ENCODE assay signal across 8 cellular contexts in the genomic region with DNA sequence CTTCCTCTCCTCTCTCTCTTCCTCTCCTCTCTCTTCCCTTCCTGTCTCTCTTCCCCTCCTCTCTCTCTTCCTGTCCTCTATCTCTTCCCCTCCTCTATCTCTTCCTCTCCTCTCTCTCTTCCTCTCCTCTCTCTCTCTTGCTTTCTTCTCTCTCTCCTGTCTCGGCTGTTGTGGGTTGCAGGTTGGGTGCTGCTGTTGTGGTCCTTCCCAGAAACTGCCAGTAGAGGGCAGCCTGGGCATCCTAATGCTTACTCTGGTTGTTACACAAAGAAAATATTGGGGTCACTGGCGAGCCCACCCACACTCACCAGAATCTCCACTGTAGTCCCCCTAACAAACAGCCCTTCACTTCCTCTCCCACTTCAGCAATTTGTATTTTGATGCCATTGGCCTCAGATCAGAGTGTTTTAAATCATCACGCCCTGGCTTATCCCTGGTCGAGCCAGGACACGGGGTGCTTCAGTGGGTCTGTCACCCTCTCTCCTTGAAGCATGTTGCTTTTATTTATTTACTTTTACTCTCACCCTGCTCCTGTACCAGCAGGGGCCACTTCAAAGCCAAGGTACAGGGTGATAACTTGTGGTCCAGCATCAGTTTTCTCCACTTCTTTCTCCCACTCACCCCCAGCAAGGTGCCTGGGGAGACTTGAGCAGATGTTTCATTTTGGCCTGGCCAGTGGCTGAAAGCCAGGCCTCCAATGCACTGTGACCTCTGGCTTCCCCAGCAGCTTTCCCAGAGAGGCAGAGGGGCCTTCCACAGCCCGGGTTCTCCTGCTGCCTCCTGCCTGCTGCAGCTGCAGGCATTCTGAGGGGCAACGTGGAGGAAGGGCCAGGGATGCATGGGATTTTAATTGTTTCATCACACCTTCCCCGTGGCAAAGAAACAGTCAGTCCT. TPM values are rescaled to one million over a fixed set of nuclear protein-coding genes. Genes with fewer than 3 reads are reported as not detected.
DNase-seq lines count a peak whose midpoint lies in the region; ATAC-seq and TF ChIP-seq lines count a peak whose summit lies in the region.

No MANE protein-coding gene starts in this region.

- TF ChIP-seq CTCF in C4-2B (conservative IDR thresholded peaks at IDR 0.05) (peak; percentile 87), RWPE2 (IDR thresholded peaks at IDR 0.05; ENCODE audit: poor library complexity, severe bottlenecking) (peak; percentile 84), sigmoid colon (IDR thresholded peaks at IDR 0.05) (peak; percentile 72 to 88 (median 80))

- H3K36me3 Mint-ChIP-seq in activated naive CD8-positive, alpha-beta T cell treated with anti-CD3 and anti-CD28 coated beads, Interleukin-2, amount 50 U/mL, for 24 hours (ENCODE audit: low read depth), result no peaks in the 10 kb centered on the region

- peak; percentile 46 for ATAC-seq in GM21447 (IDR thresholded peaks at IDR 0.05; ENCODE audit: unreplicated experiment)
- ATAC-seq in RWPE2 (ENCODE audit: low read depth), result no peak
- ATAC-seq in activated naive CD8-positive, alpha-beta T cell treated with anti-CD3 and anti-CD28 coated beads, Interleukin-2, amount 50 U/mL, for 24 hours, result no peak
- ATAC-seq in left ventricle myocardium superior, result peak; percentile 9

- intact Hi-C loops in left ventricle myocardium superior (cut with micrococcal nuclease) (no loop called here), sigmoid colon (cut with DNase I) (loop anchor here (1.0 to 10.0 kb wide), 4 partner anchors 100 to 466 kb away; a partner anchor contains a TSS)

- no peak overlapping the region for H3K4me3 Mint-ChIP-seq in activated naive CD8-positive, alpha-beta T cell treated with anti-CD3 and anti-CD28 coated beads, Interleukin-2, amount 50 U/mL, for 24 hours

- H3K9me3 Mint-ChIP-seq in activated naive CD8-positive, alpha-beta T cell treated with anti-CD3 and anti-CD28 coated beads, Interleukin-2, amount 50 U/mL, for 24 hours, result no peaks in the 10 kb centered on the region

- H3K27ac Mint-ChIP-seq in activated naive CD8-positive, alpha-beta T cell treated with anti-CD3 and anti-CD28 coated beads, Interleukin-2, amount 50 U/mL, for 24 hours, result no peak overlapping the region

- WGBS in sigmoid colon, 2 donors, result 61 to 65% methylated on average over 8 of the region's 8 CpGs

- H3K36me3 ChIP-seq in RWPE2 (ENCODE audit: low read depth) (peaks cover 5% of the 10 kb centered on the region; the same call in 1 of the 2 replicates), sigmoid colon (peaks cover 0 to 29% (median 6%) of the 10 kb centered on the region in 4 donors)

- peaks cover 5% of the 10 kb centered on the region for H3K27me3 Mint-ChIP-seq in activated naive CD8-positive, alpha-beta T cell treated with anti-CD3 and anti-CD28 coated beads, Interleukin-2, amount 50 U/mL, for 24 hours

- H3K4me3 ChIP-seq in RWPE2 (ENCODE audit: severe bottlenecking) (no peak overlapping the region), sigmoid colon (no peak overlapping the region)

- H3K4me1 ChIP-seq in RWPE2 (ENCODE audit: insufficient read depth, poor library complexity, severe bottlenecking), result peaks cover 11% of the 10 kb centered on the region
- H3K4me1 ChIP-seq in sigmoid colon, result peaks cover 0 to 61% (median 43%) of the 10 kb centered on the region in 4 donors

- H3K27me3 ChIP-seq in RWPE2 (ENCODE audit: insufficient read depth, poor library complexity, severe bottlenecking) (no peaks in the 10 kb centered on the region), sigmoid colon (no peaks in the 10 kb centered on the region)

- H3K27ac ChIP-seq in C4-2B (peak overlapping the region; percentile 98), RWPE2 (ENCODE audit: poor library complexity, severe bottlenecking) (peak overlapping the region; percentile 21), sigmoid colon (no peak overlapping the region)

- peaks cover 15% of the 10 kb centered on the region for H3K4me1 Mint-ChIP-seq in activated naive CD8-positive, alpha-beta T cell treated with anti-CD3 and anti-CD28 coated beads, Interleukin-2, amount 50 U/mL, for 24 hours

- no peak for TF ChIP-seq EP300 in sigmoid colon (IDR thresholded peaks at IDR 0.05)

- TF ChIP-seq POLR2A in sigmoid colon (IDR thresholded peaks at IDR 0.05), result no peak

- H3K9me3 ChIP-seq in RWPE2 (ENCODE audit: severe bottlenecking), result no peaks in the 10 kb centered on the region
- no peaks in the 10 kb centered on the region for H3K9me3 ChIP-seq in sigmoid colon

- DNase-seq in RWPE2 (ENCODE audit: low spot score) (no peak), left ventricle myocardium superior (peak; percentile 71), sigmoid colon (no peak), epidermal melanocyte (ENCODE audit: insufficient read length, low spot score) (no peak), GOT3 (lab: John Stamatoyannopoulos, UW) (no peak)
- DNase-seq in activated naive CD8-positive, alpha-beta T cell treated with anti-CD3 and anti-CD28 coated beads, Interleukin-2, amount 50 U/mL, for 24 hours, result peak; percentile 67

RNA-seq across cellular contexts. Expression of a gene that starts 4.7 kb away (rescaled TPM):
- total RNA-seq in left ventricle myocardium superior, result 62.2 TPM
- total RNA-seq in sigmoid colon, result 10 to 100 TPM in 1 of 4 donors, 1 to 10 TPM in 3; 2.3 to 10.5 (median 5.1) TPM
- 10 to 100 TPM; 10.8 to 54.0 (median 13.4) TPM for polyA plus RNA-seq in sigmoid colon

RNA-seq across cellular contexts. Expression of a gene that starts 19.7 kb away (rescaled TPM):
- total RNA-seq in left ventricle myocardium superior, result 28.3 TPM
- 10 to 100 TPM; 19.9 to 44.9 (median 34.9) TPM for total RNA-seq in sigmoid colon
- 10 to 100 TPM; 31.1 to 39.1 (median 36.6) TPM for polyA plus RNA-seq in sigmoid colon

RNA-seq across cellular contexts. Expression of a gene that starts 20.4 kb away (rescaled TPM):
- total RNA-seq in left ventricle myocardium superior (9.2 TPM), sigmoid colon (1 to 10 TPM; 4.1 to 5.7 (median 4.9) TPM)
- 1 to 10 TPM; 1.2 to 5.7 (median 1.2) TPM for polyA plus RNA-seq in sigmoid colon

RNA-seq across cellular contexts. Expression of a gene that starts 49.9 kb away (rescaled TPM):
- total RNA-seq in left ventricle myocardium superior, result not detected
- 10 to 100 TPM in 1 of 4 donors, 1 to 10 TPM in 1, under 1 TPM in 1, not detected in 1; 0.71 to 13.0 (median 2.0) TPM for total RNA-seq in sigmoid colon
- under 1 TPM in 1 of 3 donors, not detected in 2; 0.70 TPM for polyA plus RNA-seq in sigmoid colon

Comparison
In these comparisons a context has a peak if more than half of its experiments do, and no peak if none do; other contexts are left out.
1. H3K27ac ChIP-seq: peak in C4-2B (single experiment) and RWPE2 (single experiment); none in sigmoid colon (0 of 4).
2. ATAC-seq: peak in GM21447 (single experiment) and left ventricle myocardium superior (single experiment); none in RWPE2 (single experiment) and activated naive CD8-positive, alpha-beta T cell treated with anti-CD3 and anti-CD28 coated beads, Interleukin-2, amount 50 U/mL, for 24 hours (single experiment).
3. DNase-seq: peak in activated naive CD8-positive, alpha-beta T cell treated with anti-CD3 and anti-CD28 coated beads, Interleukin-2, amount 50 U/mL, for 24 hours (single experiment) and left ventricle myocardium superior (single experiment); none in RWPE2 (single experiment), sigmoid colon (single experiment), epidermal melanocyte (single experiment) and GOT3 (single experiment).
4. Peak in every context shown above with its lines, with median percentiles within 50 percentile points of each other: CTCF ChIP-seq.